8 cellular contexts compared by ENCODE assay signal in genomic region chr15:29103825-29104565, GRCh38.
A peak's percentile ranks its signal among the peaks of the same experiment; 100 is the strongest.
DNase-seq lines count a peak whose midpoint lies in the region; ATAC-seq, FAIRE-seq and TF ChIP-seq lines count a peak whose summit lies in the region.

No MANE protein-coding gene starts in this region.

- no peak overlapping the region for H3K27ac Mint-ChIP-seq in activated CD4-positive, alpha-beta T cell treated with anti-CD3 and anti-CD28 coated beads, Interleukin-2, amount 10 ng/mL, durations not matched to agents 24 days and 14 days

- ATAC-seq in right lobe of liver, result peak; percentile 63 to 84 (median 74)

- no peaks in the 10 kb centered on the region for H3K9me3 Mint-ChIP-seq in activated CD4-positive, alpha-beta T cell treated with anti-CD3 and anti-CD28 coated beads, Interleukin-2, amount 10 ng/mL, durations not matched to agents 24 days and 14 days

- H3K9me3 ChIP-seq in right lobe of liver, result no peaks in the 10 kb centered on the region

- no peaks in the 10 kb centered on the region for H3K27me3 ChIP-seq in right lobe of liver

- H3K4me3 ChIP-seq in coronary artery (peak overlapping the region; percentile 68), right lobe of liver (peak overlapping the region in 1 of 3 donors; percentile 21)

- no peaks in the 10 kb centered on the region for H3K36me3 ChIP-seq in right lobe of liver

- H3K36me3 Mint-ChIP-seq in activated CD4-positive, alpha-beta T cell treated with anti-CD3 and anti-CD28 coated beads, Interleukin-2, amount 10 ng/mL, durations not matched to agents 24 days and 14 days (ENCODE audit: low read depth), result no peaks in the 10 kb centered on the region

- TF ChIP-seq CTCF in coronary artery (IDR thresholded peaks at IDR 0.05), result peak; percentile 93
- TF ChIP-seq CTCF in right lobe of liver (IDR thresholded peaks at IDR 0.05), result peak; percentile 32 to 79 (median 58)

- H3K4me3 Mint-ChIP-seq in activated CD4-positive, alpha-beta T cell treated with anti-CD3 and anti-CD28 coated beads, Interleukin-2, amount 10 ng/mL, durations not matched to agents 24 days and 14 days, result no peak overlapping the region

- no peak overlapping the region for H3K27ac ChIP-seq in coronary artery
- H3K27ac ChIP-seq in right lobe of liver, result no peak overlapping the region

- no peaks in the 10 kb centered on the region for H3K4me1 ChIP-seq in right lobe of liver

- H3K27me3 Mint-ChIP-seq in activated CD4-positive, alpha-beta T cell treated with anti-CD3 and anti-CD28 coated beads, Interleukin-2, amount 10 ng/mL, durations not matched to agents 24 days and 14 days, result no peaks in the 10 kb centered on the region

- no peak for FAIRE-seq in HTR-8/SVneo (lab: Jason Lieb, UNC)

- intact Hi-C loops in activated CD4-positive, alpha-beta T cell treated with anti-CD3 and anti-CD28 coated beads, Interleukin-2, amount 10 ng/mL, durations not matched to agents 24 days and 14 days (cut with micrococcal nuclease), result no loop called here
- intact Hi-C loops in right lobe of liver (cut with DNase I), result no loop called here

- WGBS in right lobe of liver (ENCODE audit: insufficient coverage, low coverage, low lambda C conversion rate, missing lambda C conversion rate), result 12% methylated on average over 22 of the region's 47 CpGs

- no peak for TF ChIP-seq POLR2A in right lobe of liver (IDR thresholded peaks at IDR 0.05)

- H3K4me1 Mint-ChIP-seq in activated CD4-positive, alpha-beta T cell treated with anti-CD3 and anti-CD28 coated beads, Interleukin-2, amount 10 ng/mL, durations not matched to agents 24 days and 14 days, result no peaks in the 10 kb centered on the region

- DNase-seq in GM04503 (ENCODE audit: low read depth), result peak; percentile 14
- peak; percentile 33 for DNase-seq in HTR-8/SVneo (ENCODE audit: insufficient read length, low spot score)
- peak; percentile 88 for DNase-seq in activated CD4-positive, alpha-beta T cell treated with anti-CD3 and anti-CD28 coated beads, Interleukin-2, amount 10 ng/mL, durations not matched to agents 24 days and 14 days
- DNase-seq in coronary artery (ENCODE audit: low spot score), result no peak
- DNase-seq in right lobe of liver, result peak in 2 of 3 donors; percentile 56 to 64
- peak; percentile 35 to 53 (median 44) for DNase-seq in stimulated activated CD4-positive, alpha-beta T cell treated with anti-CD3 and anti-CD28 coated beads, TNF-alpha, amount 100 ng/mL, for 48 hours (ENCODE audit: low read depth in 3 of 3)
- no peak for DNase-seq in DMS79 (lab: John Stamatoyannopoulos, UW)
- no peak for DNase-seq in DMS53 treated with DMSO at 0.1 percent for 48 hours (lab: John Stamatoyannopoulos, UW; ENCODE audit: unreplicated experiment)

Comparison
In these comparisons a context has a peak if more than half of its experiments do, and no peak if none do; other contexts are left out.
1. DNase-seq: peak in GM04503 (single experiment), HTR-8/SVneo (single experiment), activated CD4-positive, alpha-beta T cell treated with anti-CD3 and anti-CD28 coated beads, Interleukin-2, amount 10 ng/mL, durations not matched to agents 24 days and 14 days (single experiment), right lobe of liver (2 of 3) and stimulated activated CD4-positive, alpha-beta T cell treated with anti-CD3 and anti-CD28 coated beads, TNF-alpha, amount 100 ng/mL, for 48 hours (3 of 3); none in coronary artery (single experiment), DMS79 (single experiment) and DMS53 treated with DMSO at 0.1 percent for 48 hours (single experiment).